1 cellular context compared by ENCODE assay signal in genomic region chr5:44809956-44810276, GRCh38.
TF ChIP-seq lines count a peak whose summit lies in the region.

No MANE protein-coding gene starts in this region.

TF ChIP-seq in endothelial cell of umbilical vein, 7 proteins besides CTCF, POLR2A, EP300 and RAD21:
- no peak for TF ChIP-seq FOS (IDR thresholded peaks at IDR 0.05; ENCODE audit: borderline replicate concordance, insufficient read depth, low read length)
